ENCODE assay signal across 10 cellular contexts in the genomic region with DNA sequence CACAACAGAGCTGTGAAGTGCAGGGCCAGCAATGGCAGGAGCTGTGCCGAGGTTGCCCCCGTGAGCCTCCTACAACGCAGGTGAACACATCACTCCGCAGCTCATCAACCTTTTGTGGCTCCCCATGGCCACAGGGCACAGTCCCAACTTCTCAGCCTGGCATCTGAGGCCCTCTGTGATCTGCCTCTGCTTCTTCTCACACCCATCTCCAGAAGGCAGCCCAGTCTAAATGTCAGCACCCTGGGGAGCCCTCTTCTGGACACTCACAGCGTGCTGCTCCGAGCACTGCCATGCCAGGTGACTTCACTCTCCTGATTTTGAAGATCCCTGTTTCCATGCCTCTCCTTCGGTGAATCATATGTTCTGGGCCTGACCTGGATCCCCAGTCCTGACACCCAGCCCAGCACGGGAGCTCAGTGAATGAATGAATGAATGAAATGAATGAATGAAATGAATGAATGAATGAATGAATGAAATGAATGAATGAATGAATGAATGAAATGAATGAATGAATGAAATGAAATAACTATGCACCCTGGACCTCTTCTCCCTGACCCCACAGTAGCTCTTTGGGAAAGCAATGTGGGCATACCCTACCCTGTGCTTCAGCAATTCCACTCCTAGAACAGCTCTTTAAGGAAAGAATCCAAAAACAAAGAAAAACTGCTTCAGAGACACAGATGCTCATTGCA. TPM values are rescaled to one million over a fixed set of nuclear protein-coding genes. Genes with fewer than 3 reads are reported as not detected.
A peak's percentile ranks its signal among the peaks of the same experiment; 100 is the strongest.
DNase-seq lines count a peak whose midpoint lies in the region; FAIRE-seq and TF ChIP-seq lines count a peak whose summit lies in the region.
"Had no signal": no experiment of that assay in that cellular context is flagged by ENCODE, and none has a peak within 500 bp of the region (broad histone marks: within the 10 kb centered on the region; RNA-seq: fewer than 3 reads in every experiment).

No MANE protein-coding gene starts in this region.

- H3K4me3 ChIP-seq in LNCaP clone FGC (ENCODE audit: low read depth, low read length) (no peak overlapping the region), bronchial epithelial cell (ENCODE audit: low read depth, low read length) (no peak overlapping the region), suprapubic skin (no peak overlapping the region), esophagus muscularis mucosa (no peak overlapping the region)
- H3K4me3 ChIP-seq: tibial artery had no signal

- H3K27me3 ChIP-seq in bronchial epithelial cell (ENCODE audit: control insufficient read depth, insufficient read depth, low read length) (no peaks in the 10 kb centered on the region), suprapubic skin (no peaks in the 10 kb centered on the region), esophagus muscularis mucosa (peaks cover 0 to 12% (median 0%) of the 10 kb centered on the region in 4 donors)

- TF ChIP-seq CTCF in LNCaP clone FGC (IDR thresholded peaks at IDR 0.05; ENCODE audit: control insufficient read depth, extremely low read depth, insufficient read depth) = peak; percentile 44
- peak; percentile 38 for TF ChIP-seq CTCF in bronchial epithelial cell (IDR thresholded peaks at IDR 0.05; ENCODE audit: insufficient read depth, low read length, severe bottlenecking)
- no peak for TF ChIP-seq CTCF in suprapubic skin (IDR thresholded peaks at IDR 0.05)
- TF ChIP-seq CTCF in esophagus muscularis mucosa (IDR thresholded peaks at IDR 0.05) = no peak

- intact Hi-C loops in esophagus muscularis mucosa (cut with DNase I) = no loop called here

- WGBS in suprapubic skin = 74% methylated on average over 6 of the region's 8 CpGs
- 87% methylated on average over 8 of the region's 8 CpGs for WGBS in esophagus muscularis mucosa

- no peak for FAIRE-seq in bronchial epithelial cell (lab: Jason Lieb, UNC)

- TF ChIP-seq EP300 in suprapubic skin (IDR thresholded peaks at IDR 0.05) (no peak), esophagus muscularis mucosa (IDR thresholded peaks at IDR 0.05) (no peak)

- H3K4me1 ChIP-seq in suprapubic skin = no peaks in the 10 kb centered on the region
- no peaks in the 10 kb centered on the region for H3K4me1 ChIP-seq in esophagus muscularis mucosa
- H3K4me1 ChIP-seq: tibial artery had no signal

- H3K36me3 ChIP-seq in bronchial epithelial cell (ENCODE audit: control insufficient read depth, insufficient read depth, low read length) (no peaks in the 10 kb centered on the region), suprapubic skin (no peaks in the 10 kb centered on the region), esophagus muscularis mucosa (no peaks in the 10 kb centered on the region)
- H3K36me3 ChIP-seq: tibial artery had no signal

- no peak overlapping the region for H3K27ac ChIP-seq in suprapubic skin
- H3K27ac ChIP-seq in esophagus muscularis mucosa (replicated peaks in 1 of 4) = no peak overlapping the region
- H3K27ac ChIP-seq: tibial artery had no signal

- TF ChIP-seq POLR2A in suprapubic skin (IDR thresholded peaks at IDR 0.05) = no peak
- no peak for TF ChIP-seq POLR2A in esophagus muscularis mucosa (IDR thresholded peaks at IDR 0.05; ENCODE audit: low read depth)

- DNase-seq in ELR (ENCODE audit: low read depth) (peak; percentile 41), LNCaP clone FGC (ENCODE audit: low read depth) (no peak), bronchial epithelial cell (ENCODE audit: low read depth) (peak; percentile 29), medulla oblongata (ENCODE audit: extremely low spot score) (peak; percentile 9), suprapubic skin (ENCODE audit: low spot score in 2 of 2) (no peak), GOT3 (lab: John Stamatoyannopoulos, UW) (no peak), activated gamma-delta T cell (lab: John Stamatoyannopoulos, UW) (no peak), esophagus muscularis mucosa (ENCODE audit: extremely low spot score) (no peak)
- DNase-seq: activated T-cell treated with anti-CD3 and anti-CD28 coated beads, Interleukin-2, amount 50 U/mL, for 24 hours; tibial artery had no signal

- H3K9me3 ChIP-seq in suprapubic skin (no peaks in the 10 kb centered on the region), esophagus muscularis mucosa (no peaks in the 10 kb centered on the region)
- H3K9me3 ChIP-seq: tibial artery had no signal

RNA-seq across cellular contexts. Expression of gene SKIC8, which starts 17.9 kb away (rescaled TPM):
- 49.0 and 61.2 TPM in 2 replicates for total RNA-seq in bronchial epithelial cell
- total RNA-seq in suprapubic skin = 10 to 100 TPM; 42.9 to 69.9 (median 56.2) TPM
- 10 to 100 TPM; 34.7 to 52.7 (median 42.7) TPM for total RNA-seq in esophagus muscularis mucosa

RNA-seq across cellular contexts. Expression of gene CRABP1, which starts 22.9 kb away (rescaled TPM):
- total RNA-seq in bronchial epithelial cell (not detected in 2 replicates), suprapubic skin (1 to 10 TPM in 3 of 4 donors, not detected in 1; 2.6 to 8.7 (median 8.5) TPM), esophagus muscularis mucosa (not detected)

RNA-seq across cellular contexts. Expression of gene DNAJA4, which starts 52.9 kb away (rescaled TPM):
- total RNA-seq in bronchial epithelial cell (11.1 and 26.5 TPM in 2 replicates), suprapubic skin (100 to 1,000 TPM in 1 of 4 donors, 10 to 100 TPM in 3; 42.8 to 115 (median 58.7) TPM), esophagus muscularis mucosa (10 to 100 TPM; 11.8 to 23.5 (median 15.8) TPM)

Comparison
In these comparisons a context has a peak if more than half of its experiments do, and no peak if none do; other contexts are left out.
1. DNase-seq: peak in ELR (single experiment), bronchial epithelial cell (single experiment) and medulla oblongata (single experiment); none in LNCaP clone FGC (single experiment), suprapubic skin (0 of 2), GOT3 (single experiment), activated gamma-delta T cell (single experiment) and esophagus muscularis mucosa (single experiment).
2. CTCF ChIP-seq: peak in LNCaP clone FGC (single experiment) and bronchial epithelial cell (single experiment); none in suprapubic skin (0 of 2) and esophagus muscularis mucosa (0 of 3).